Comparison of ENCODE assay signal across 10 cellular contexts in genomic region chr16:17273142-17273561, GRCh38.
DNase-seq lines count a peak whose midpoint lies in the region; ATAC-seq, FAIRE-seq and TF ChIP-seq lines count a peak whose summit lies in the region.
"Had no signal": no experiment of that assay in that cellular context is flagged by ENCODE, and none has a peak within 500 bp of the region (broad histone marks: within the 10 kb centered on the region; RNA-seq: fewer than 3 reads in every experiment).

No MANE protein-coding gene starts in this region.

- no peak overlapping the region for H3K4me3 Mint-ChIP-seq in activated CD4-positive, alpha-beta T cell treated with anti-CD3 and anti-CD28 coated beads for 36 hours
- no peak overlapping the region for H3K4me3 Mint-ChIP-seq in activated CD4-positive, alpha-beta memory T cell treated with anti-CD3 and anti-CD28 coated beads for 36 hours
- peak overlapping the region in 1 of 2 donors; percentile 44 for H3K4me3 Mint-ChIP-seq in stimulated activated naive B cell treated with anti-CD40 and anti-IgM and Interleukin-4, amounts not matched to agents 10 μg/mL and 1 μg/mL and 100 μg/mL, for 72 hours
- H3K4me3 Mint-ChIP-seq: activated naive CD4-positive, alpha-beta T cell treated with anti-CD3 and anti-CD28 coated beads, Interleukin-2, amount 50 U/mL, for 24 hours; nephron had no signal

- H3K27ac ChIP-seq in gastroesophageal sphincter: peak overlapping the region in 2 of 4 donors; percentile 35 to 48

- 46 to 57% methylated on average over 1 to 4 of the region's 4 CpGs for WGBS in gastroesophageal sphincter (ENCODE audit: low coverage in 1 of 2), 2 donors

- H3K27me3 Mint-ChIP-seq in activated CD4-positive, alpha-beta T cell treated with anti-CD3 and anti-CD28 coated beads for 36 hours: no peaks in the 10 kb centered on the region
- no peaks in the 10 kb centered on the region for H3K27me3 Mint-ChIP-seq in activated CD4-positive, alpha-beta memory T cell treated with anti-CD3 and anti-CD28 coated beads for 36 hours
- no peaks in the 10 kb centered on the region for H3K27me3 Mint-ChIP-seq in stimulated activated naive B cell treated with anti-CD40 and anti-IgM and Interleukin-4, amounts not matched to agents 10 μg/mL and 1 μg/mL and 100 μg/mL, for 72 hours
- H3K27me3 Mint-ChIP-seq: activated naive CD4-positive, alpha-beta T cell treated with anti-CD3 and anti-CD28 coated beads, Interleukin-2, amount 50 U/mL, for 24 hours had no signal

- no peak for TF ChIP-seq EP300 in gastroesophageal sphincter (IDR thresholded peaks at IDR 0.05)

- TF ChIP-seq POLR2A in gastroesophageal sphincter (IDR thresholded peaks at IDR 0.05): no peak

- H3K4me1 Mint-ChIP-seq in activated CD4-positive, alpha-beta T cell treated with anti-CD3 and anti-CD28 coated beads for 36 hours: peaks cover 40% of the 10 kb centered on the region
- peaks cover 41% of the 10 kb centered on the region for H3K4me1 Mint-ChIP-seq in activated CD4-positive, alpha-beta memory T cell treated with anti-CD3 and anti-CD28 coated beads for 36 hours (ENCODE audit: low read depth)
- peaks cover 47 to 70% of the 10 kb centered on the region in 2 donors for H3K4me1 Mint-ChIP-seq in stimulated activated naive B cell treated with anti-CD40 and anti-IgM and Interleukin-4, amounts not matched to agents 10 μg/mL and 1 μg/mL and 100 μg/mL, for 72 hours

- no peak overlapping the region for H3K4me3 ChIP-seq in gastroesophageal sphincter

- no peaks in the 10 kb centered on the region for H3K36me3 ChIP-seq in gastroesophageal sphincter

- no peaks in the 10 kb centered on the region for H3K9me3 Mint-ChIP-seq in activated CD4-positive, alpha-beta T cell treated with anti-CD3 and anti-CD28 coated beads for 36 hours (ENCODE audit: low read depth)
- no peaks in the 10 kb centered on the region for H3K9me3 Mint-ChIP-seq in activated CD4-positive, alpha-beta memory T cell treated with anti-CD3 and anti-CD28 coated beads for 36 hours
- H3K9me3 Mint-ChIP-seq in stimulated activated naive B cell treated with anti-CD40 and anti-IgM and Interleukin-4, amounts not matched to agents 10 μg/mL and 1 μg/mL and 100 μg/mL, for 72 hours: no peaks in the 10 kb centered on the region
- H3K9me3 Mint-ChIP-seq: activated naive CD4-positive, alpha-beta T cell treated with anti-CD3 and anti-CD28 coated beads, Interleukin-2, amount 50 U/mL, for 24 hours; nephron had no signal

- CTCF ChIA-PET in activated CD4-positive, alpha-beta T cell treated with anti-CD3 and anti-CD28 coated beads for 36 hours (lab: Charles Lee): interaction anchor here (0.5 to 0.9 kb wide), 2 partner anchors 192 to 519 kb away, joined by 3 read pairs; no protein-coding TSS in a partner anchor
- CTCF ChIA-PET in activated CD4-positive, alpha-beta memory T cell treated with anti-CD3 and anti-CD28 coated beads for 36 hours (lab: Charles Lee): interaction anchor here (0.5 to 1.6 kb wide), 3 partner anchors 12 to 230 kb away, joined by 3 read pairs; no protein-coding TSS in a partner anchor

- peak; percentile 91 for ATAC-seq in activated CD4-positive, alpha-beta T cell treated with anti-CD3 and anti-CD28 coated beads for 36 hours
- ATAC-seq in gastroesophageal sphincter: peak; percentile 49
- peak; percentile 64 to 67 for ATAC-seq in stimulated activated naive B cell treated with anti-CD40 and anti-IgM and Interleukin-4, amounts not matched to agents 10 μg/mL and 1 μg/mL and 100 μg/mL, for 72 hours (replicated peaks)

- no peaks in the 10 kb centered on the region for H3K9me3 ChIP-seq in gastroesophageal sphincter

- H3K4me1 ChIP-seq in gastroesophageal sphincter: peaks cover 0 to 43% (median 12%) of the 10 kb centered on the region in 3 donors

- H3K27ac Mint-ChIP-seq in activated CD4-positive, alpha-beta T cell treated with anti-CD3 and anti-CD28 coated beads for 36 hours: no peak overlapping the region
- no peak overlapping the region for H3K27ac Mint-ChIP-seq in activated CD4-positive, alpha-beta memory T cell treated with anti-CD3 and anti-CD28 coated beads for 36 hours
- peak overlapping the region; percentile 65 for H3K27ac Mint-ChIP-seq in stimulated activated naive B cell treated with anti-CD40 and anti-IgM and Interleukin-4, amounts not matched to agents 10 μg/mL and 1 μg/mL and 100 μg/mL, for 72 hours
- H3K27ac Mint-ChIP-seq: activated naive CD4-positive, alpha-beta T cell treated with anti-CD3 and anti-CD28 coated beads, Interleukin-2, amount 50 U/mL, for 24 hours had no signal

- H3K36me3 Mint-ChIP-seq in activated CD4-positive, alpha-beta T cell treated with anti-CD3 and anti-CD28 coated beads for 36 hours (ENCODE audit: low read depth): no peaks in the 10 kb centered on the region
- no peaks in the 10 kb centered on the region for H3K36me3 Mint-ChIP-seq in activated CD4-positive, alpha-beta memory T cell treated with anti-CD3 and anti-CD28 coated beads for 36 hours
- peaks cover 14 to 24% of the 10 kb centered on the region in 2 donors for H3K36me3 Mint-ChIP-seq in stimulated activated naive B cell treated with anti-CD40 and anti-IgM and Interleukin-4, amounts not matched to agents 10 μg/mL and 1 μg/mL and 100 μg/mL, for 72 hours

- H3K27me3 ChIP-seq in gastroesophageal sphincter: no peaks in the 10 kb centered on the region

- intact Hi-C loops in activated CD4-positive, alpha-beta T cell treated with anti-CD3 and anti-CD28 coated beads for 36 hours (cut with DNase I, micrococcal nuclease): loop anchor here (2.0 to 5.0 kb wide), 3 partner anchors 89 to 198 kb away; partner anchors contain the start of gene XYLT1 (in 1 of the 2)
- intact Hi-C loops in activated CD4-positive, alpha-beta memory T cell treated with anti-CD3 and anti-CD28 coated beads for 36 hours (cut with micrococcal nuclease): loop anchor here (1.0 to 5.0 kb wide), 3 partner anchors 69 to 144 kb away; no protein-coding TSS in a partner anchor

- FAIRE-seq in frontal cortex (lab: Jason Lieb, UNC): no peak

- POLR2A ChIA-PET in activated CD4-positive, alpha-beta T cell treated with anti-CD3 and anti-CD28 coated beads for 36 hours (lab: Charles Lee): interaction anchor here (1.2 kb wide), 1 partner anchor 190 kb away, joined by 5 read pairs; no protein-coding TSS in a partner anchor
- POLR2A ChIA-PET in activated CD4-positive, alpha-beta memory T cell treated with anti-CD3 and anti-CD28 coated beads for 36 hours (lab: Charles Lee): interaction anchor here (0.6 to 1.1 kb wide), 2 partner anchors 20 to 86 kb away, joined by 3 read pairs; no protein-coding TSS in a partner anchor

- no peak for TF ChIP-seq CTCF in gastroesophageal sphincter (IDR thresholded peaks at IDR 0.05)

- DNase-seq in activated CD4-positive, alpha-beta T cell treated with anti-CD3 and anti-CD28 coated beads for 36 hours: peak; percentile 66
- DNase-seq in activated CD4-positive, alpha-beta T cell treated with anti-CD3 and anti-CD28 coated beads, Interleukin-2, amount 50 U/mL, for 4 hours: no peak
- DNase-seq in activated CD4-positive, alpha-beta memory T cell treated with anti-CD3 and anti-CD28 coated beads for 36 hours: peak; percentile 66
- DNase-seq in stimulated activated naive B cell treated with anti-CD40 and anti-IgM and Interleukin-4, amounts not matched to agents 10 μg/mL and 1 μg/mL and 100 μg/mL, for 72 hours: no peak
- DNase-seq in OCI-M2 (lab: John Stamatoyannopoulos, UW; ENCODE audit: unreplicated experiment): no peak
- no peak for DNase-seq in frontal cortex (ENCODE audit: low spot score in 2 of 2)
- DNase-seq in NCI-H2171 treated with DMSO at 0.1 percent for 48 hours (lab: John Stamatoyannopoulos, UW): no peak

Comparison
In these comparisons a context has a peak if more than half of its experiments do, and no peak if none do; other contexts are left out.
1. DNase-seq: peak in activated CD4-positive, alpha-beta T cell treated with anti-CD3 and anti-CD28 coated beads for 36 hours (single experiment) and activated CD4-positive, alpha-beta memory T cell treated with anti-CD3 and anti-CD28 coated beads for 36 hours (single experiment); none in activated CD4-positive, alpha-beta T cell treated with anti-CD3 and anti-CD28 coated beads, Interleukin-2, amount 50 U/mL, for 4 hours (0 of 2), stimulated activated naive B cell treated with anti-CD40 and anti-IgM and Interleukin-4, amounts not matched to agents 10 μg/mL and 1 μg/mL and 100 μg/mL, for 72 hours (single experiment), OCI-M2 (single experiment), frontal cortex (0 of 2) and NCI-H2171 treated with DMSO at 0.1 percent for 48 hours (single experiment).
2. Peak in every context shown above with its lines, with median percentiles within 50 percentile points of each other: ATAC-seq.